In genomic region chr6:105992315-105992961, GRCh38 we compare ENCODE assay signal across 9 cellular contexts.
DNase-seq lines count a peak whose midpoint lies in the region; ATAC-seq, FAIRE-seq and TF ChIP-seq lines count a peak whose summit lies in the region.
"Had no signal": no experiment of that assay in that cellular context is flagged by ENCODE, and none has a peak within 500 bp of the region (broad histone marks: within the 10 kb centered on the region; RNA-seq: fewer than 3 reads in every experiment).

No MANE protein-coding gene starts in this region.

- peak; percentile 84 for ATAC-seq in HG02981 (IDR thresholded peaks at IDR 0.05; ENCODE audit: unreplicated experiment)
- peak; percentile 76 for ATAC-seq in WTC11

- TF ChIP-seq CTCF in WTC11 (IDR thresholded peaks at IDR 0.05) (no peak), kidney (IDR thresholded peaks at IDR 0.05; ENCODE audit: borderline replicate concordance, extremely low read depth, insufficient read depth) (no peak)

- peaks cover 8 to 16% of the 10 kb centered on the region in 2 donors for H3K4me1 ChIP-seq in kidney (ENCODE audit: control insufficient read depth in 1 of 2, insufficient read depth in 1 of 2, low read depth in 1 of 2, low read length in 2 of 2)

- no peak overlapping the region for H3K27ac ChIP-seq in caudate nucleus (ENCODE audit: low read depth, low read length)
- peak overlapping the region in 1 of 2 donors; percentile 26 for H3K27ac ChIP-seq in kidney (ENCODE audit: low read depth in 2 of 2, low read length in 2 of 2)

- H3K9me3 Mint-ChIP-seq in WTC11: no peaks in the 10 kb centered on the region

- H3K36me3 ChIP-seq in kidney (ENCODE audit: control insufficient read depth in 1 of 2, insufficient read depth in 2 of 2, low read length in 2 of 2): no peaks in the 10 kb centered on the region

- H3K27ac Mint-ChIP-seq in WTC11: no peak overlapping the region

- H3K9me3 ChIP-seq in kidney (ENCODE audit: control insufficient read depth in 1 of 2, low read length in 2 of 2): peaks cover 2 to 6% of the 10 kb centered on the region in 2 donors

- no peaks in the 10 kb centered on the region for H3K36me3 Mint-ChIP-seq in WTC11

- H3K27me3 Mint-ChIP-seq in WTC11 (ENCODE audit: low read depth): peaks cover 100% of the 10 kb centered on the region

- peaks cover 39% of the 10 kb centered on the region for H3K4me1 Mint-ChIP-seq in WTC11

- peak; percentile 75 for DNase-seq in NK-92 treated with Interleukin-12 subunit alpha and Interleukin-12 subunit beta, amount 100 ng/mL, for 24 hours (lab: John Stamatoyannopoulos, UW)
- DNase-seq in NK-92 (lab: John Stamatoyannopoulos, UW; ENCODE audit: unreplicated experiment) (no peak), NCI-H2029 treated with DMSO at 0.1 percent for 48 hours (lab: John Stamatoyannopoulos, UW) (peak; percentile 77), WTC11 (ENCODE audit: low spot score) (peak; percentile 83), caudate nucleus (lab: John Stamatoyannopoulos, UW) (peak in 33 of 61 donors; percentile 4 to 75 (median 26)), kidney (peak; percentile 92)
- peak; percentile 82 to 84 for DNase-seq in stimulated activated CD4-positive, alpha-beta T cell treated with anti-CD3 and anti-CD28 coated beads, Interleukin-15, amount 100 ng/mL, for 1 hour (ENCODE audit: low read depth in 1 of 2, low spot score in 1 of 2)

- CTCF ChIA-PET in WTC11 (lab: Charles Lee): interaction anchor here (0.6 to 4.7 kb wide), 12 partner anchors 10 to 510 kb away, joined by 3 to 26 read pairs (median 4); partner anchors contain the start of genes CRYBG1 and PRDM1

- intact Hi-C loops in kidney (cut with DNase I): no loop called here

- peak overlapping the region; percentile 85 to 89 for H3K4me3 ChIP-seq in kidney (ENCODE audit: low read length in 2 of 2)

- FAIRE-seq in kidney (lab: Jason Lieb, UNC): no peak
- FAIRE-seq: G401.6 had no signal

- H3K9ac ChIP-seq in kidney (ENCODE audit: low read length in 2 of 2): peak overlapping the region; percentile 72 to 75

- POLR2A ChIA-PET in WTC11 (lab: Charles Lee): interaction anchor here (0.9 to 1.2 kb wide), 2 partner anchors 10 to 26 kb away, joined by 3 to 4 read pairs; no protein-coding TSS in a partner anchor

- H3K4me3 Mint-ChIP-seq in WTC11: peak overlapping the region; percentile 84

TF ChIP-seq in WTC11, 78 proteins besides CTCF, POLR2A, EP300 and RAD21 (continues in another document):
- no peak for TF ChIP-seq AR (CRISPR knock-in tag; IDR thresholded peaks at IDR 0.05)
- no peak for TF ChIP-seq SMAD4 (CRISPR knock-in tag; IDR thresholded peaks at IDR 0.05)
- no peak for TF ChIP-seq ZNF219 (CRISPR knock-in tag; IDR thresholded peaks at IDR 0.05; ENCODE audit: borderline replicate concordance)
- TF ChIP-seq ATF2 (CRISPR knock-in tag; IDR thresholded peaks at IDR 0.05; ENCODE audit: borderline replicate concordance, low read depth): no peak
- no peak for TF ChIP-seq ETV6 (CRISPR knock-in tag; IDR thresholded peaks at IDR 0.05)
- peak; percentile 97 for TF ChIP-seq USF2 (CRISPR knock-in tag; IDR thresholded peaks at IDR 0.05)
- TF ChIP-seq E2F5 (CRISPR knock-in tag; IDR thresholded peaks at IDR 0.05): peak; percentile 67; the same call in 1 of the 2 replicates
- TF ChIP-seq TEAD1 (CRISPR knock-in tag; IDR thresholded peaks at IDR 0.05): 0 out of 2 replicates have a peak, but pooled peaks have one; percentile 33
- TF ChIP-seq CREB1 (CRISPR knock-in tag; IDR thresholded peaks at IDR 0.05): no peak
- TF ChIP-seq NR1H2 (CRISPR knock-in tag; IDR thresholded peaks at IDR 0.05): no peak
- no peak for TF ChIP-seq FOXP1 (CRISPR knock-in tag; IDR thresholded peaks at IDR 0.05; ENCODE audit: borderline replicate concordance)
- 0 out of 2 replicates have a peak, but pooled peaks have one; percentile 26 for TF ChIP-seq KAT7 (CRISPR knock-in tag; IDR thresholded peaks at IDR 0.05; ENCODE audit: borderline replicate concordance)
- TF ChIP-seq ZNF512 (CRISPR knock-in tag; IDR thresholded peaks at IDR 0.05; ENCODE audit: borderline replicate concordance): no peak
- TF ChIP-seq MAX (CRISPR knock-in tag; IDR thresholded peaks at IDR 0.05): peak; percentile 62; the same call in 1 of the 2 replicates
- no peak for TF ChIP-seq NR2C2 (CRISPR knock-in tag; IDR thresholded peaks at IDR 0.05)
- TF ChIP-seq RELA (CRISPR knock-in tag; IDR thresholded peaks at IDR 0.05; ENCODE audit: borderline replicate concordance): no peak
- no peak for TF ChIP-seq ZSCAN18 (CRISPR knock-in tag; IDR thresholded peaks at IDR 0.05)
- TF ChIP-seq ZBTB21 (CRISPR knock-in tag; IDR thresholded peaks at IDR 0.05; ENCODE audit: borderline replicate concordance): no peak
- no peak for TF ChIP-seq FOXJ3 (CRISPR knock-in tag; IDR thresholded peaks at IDR 0.05; ENCODE audit: borderline replicate concordance)
- TF ChIP-seq TCF7 (CRISPR knock-in tag; IDR thresholded peaks at IDR 0.05; ENCODE audit: low read depth): no peak
